In genomic region chr15:42273099-42273899, GRCh38 we compare ENCODE assay signal across 1 cellular context.
TF ChIP-seq lines count a peak whose summit lies in the region.

Gene GANC, plus strand, starts transcription at chr15:42273201. Its CDS starts 1,281 bp downstream, at chr15:42274482.
Gene TMEM87A, minus strand, starts transcription at chr15:42273433. Its CDS starts 35 bp downstream, at chr15:42273398.

TF ChIP-seq in K562, 482 proteins besides CTCF, POLR2A, EP300 and RAD21 (continued from another document and continues in another):
- TF ChIP-seq REST (CRISPR knock-in tag; IDR thresholded peaks at IDR 0.05; ENCODE audit: low read depth) = 0 out of 2 replicates have a peak, but pooled peaks have one; percentile 67
- no peak for TF ChIP-seq BRD4 (IDR thresholded peaks at IDR 0.05)
- peak; percentile 95 for TF ChIP-seq SP1 (CRISPR knock-in tag; IDR thresholded peaks at IDR 0.05)
- TF ChIP-seq SIX5 (IDR thresholded peaks at IDR 0.05; ENCODE audit: borderline replicate concordance in 1 of 2, insufficient read depth in 1 of 2, low read depth in 1 of 2, low read length in 2 of 2) = no peak
- no peak for TF ChIP-seq GTF3C2 (IDR thresholded peaks at IDR 0.05; ENCODE audit: borderline replicate concordance, extremely low read depth, insufficient read length)
- peak; percentile 71; the same call in 1 of the 2 replicates for TF ChIP-seq ZSCAN29 (IDR thresholded peaks at IDR 0.05)
- no peak for TF ChIP-seq ZBED1 (IDR thresholded peaks at IDR 0.05)
- peak; percentile 13; the same call in 1 of the 2 replicates for TF ChIP-seq ZFX (CRISPR knock-in tag; IDR thresholded peaks at IDR 0.05)
- TF ChIP-seq FUS (optimal IDR thresholded peaks at IDR 0.05; ENCODE audit: low read depth, low read length) = no peak
- TF ChIP-seq KDM2B (CRISPR knock-in tag; IDR thresholded peaks at IDR 0.05) = 0 out of 2 replicates have a peak, but pooled peaks have one; percentile 14
- no peak for TF ChIP-seq CHCHD3 (CRISPR knock-in tag; IDR thresholded peaks at IDR 0.05)
- TF ChIP-seq ZNF165 (CRISPR knock-in tag; IDR thresholded peaks at IDR 0.05; ENCODE audit: borderline replicate concordance) = no peak
- TF ChIP-seq CBX5 (IDR thresholded peaks at IDR 0.05; ENCODE audit: borderline replicate concordance, low read depth) = no peak
- TF ChIP-seq PREB (CRISPR knock-in tag; IDR thresholded peaks at IDR 0.05) = no peak; the same call in 1 of the 2 replicates
- TF ChIP-seq JUNB (CRISPR knock-in tag; conservative IDR thresholded peaks at IDR 0.05) = no peak
- no peak; the same call in none of the 2 replicates for TF ChIP-seq ATF6 (CRISPR knock-in tag; IDR thresholded peaks at IDR 0.05)
- TF ChIP-seq MAX (CRISPR knock-in tag; IDR thresholded peaks at IDR 0.05) = peak; percentile 85
- peak; percentile 95 for TF ChIP-seq ZBTB40 (IDR thresholded peaks at IDR 0.05)
- no peak for TF ChIP-seq ZBTB40 (CRISPR knock-in tag; IDR thresholded peaks at IDR 0.05)
- 0 out of 2 replicates have a peak, but pooled peaks have one; percentile 31 for TF ChIP-seq HMGXB4 (CRISPR knock-in tag; IDR thresholded peaks at IDR 0.05)
- peak; percentile 86 for TF ChIP-seq E2F1 (CRISPR knock-in tag; IDR thresholded peaks at IDR 0.05)
- TF ChIP-seq ESRRA (IDR thresholded peaks at IDR 0.05; ENCODE audit: borderline replicate concordance, low read depth) = peak; percentile 58
- TF ChIP-seq MXI1 (IDR thresholded peaks at IDR 0.05; ENCODE audit: low read depth, low read length) = no peak
- TF ChIP-seq ELF2 (CRISPR knock-in tag; IDR thresholded peaks at IDR 0.05) = peak; percentile 55; the same call in 1 of the 2 replicates
- no peak for TF ChIP-seq PCBP1 (IDR thresholded peaks at IDR 0.05; ENCODE audit: low read depth, low read length, poor library complexity, severe bottlenecking)
- TF ChIP-seq DDX20 (tag; IDR thresholded peaks at IDR 0.05; ENCODE audit: low read depth) = no peak
- TF ChIP-seq CEBPG (CRISPR knock-in tag; IDR thresholded peaks at IDR 0.05) = no peak
- TF ChIP-seq CEBPG (tag; conservative IDR thresholded peaks at IDR 0.05 in 1 of 2, IDR thresholded peaks at IDR 0.05 in 1 of 2) = no peak
